2 cellular contexts compared by ENCODE assay signal in genomic region chr11:36233226-36233625, GRCh38.
TF ChIP-seq lines count a peak whose summit lies in the region.

No MANE protein-coding gene starts in this region.

TF ChIP-seq in HCT116, 20 proteins besides CTCF, POLR2A, EP300 and RAD21:
- TF ChIP-seq REST (IDR thresholded peaks at IDR 0.05; ENCODE audit: low read depth), result no peak
- TF ChIP-seq ATF3 (IDR thresholded peaks at IDR 0.05), result no peak
- no peak for TF ChIP-seq JUND (IDR thresholded peaks at IDR 0.05)
- no peak for TF ChIP-seq EZH2phosphoT487 (IDR thresholded peaks at IDR 0.05; ENCODE audit: borderline replicate concordance)
- no peak for TF ChIP-seq ELF1 (IDR thresholded peaks at IDR 0.05; ENCODE audit: borderline replicate concordance, low read depth)
- TF ChIP-seq POLR2AphosphoS5 (IDR thresholded peaks at IDR 0.05; ENCODE audit: low read depth, low read length), result no peak
- no peak for TF ChIP-seq CBX3 (IDR thresholded peaks at IDR 0.05; ENCODE audit: low read depth)
- TF ChIP-seq TCF7L2 (IDR thresholded peaks at IDR 0.05; ENCODE audit: borderline replicate concordance, extremely low read depth, insufficient read depth, insufficient read length), result no peak
- no peak for TF ChIP-seq SP1 (IDR thresholded peaks at IDR 0.05; ENCODE audit: low read depth)
- TF ChIP-seq YY1 (IDR thresholded peaks at IDR 0.05; ENCODE audit: extremely low read depth, insufficient replicate concordance, low read depth, low read length), result no peak
- TF ChIP-seq MAX (IDR thresholded peaks at IDR 0.05), result no peak
- TF ChIP-seq SRF (IDR thresholded peaks at IDR 0.05; ENCODE audit: low read depth), result no peak
- no peak for TF ChIP-seq EGR1 (IDR thresholded peaks at IDR 0.05; ENCODE audit: low read depth)
- TF ChIP-seq ZFX (IDR thresholded peaks at IDR 0.05), result no peak
- TF ChIP-seq ZBTB33 (IDR thresholded peaks at IDR 0.05; ENCODE audit: extremely low read depth, insufficient replicate concordance, low read length), result no peak
- no peak for TF ChIP-seq SIN3A (IDR thresholded peaks at IDR 0.05; ENCODE audit: low read depth)
- no peak for TF ChIP-seq FOSL1 (IDR thresholded peaks at IDR 0.05; ENCODE audit: low read depth)
- no peak for TF ChIP-seq EZH2 (IDR thresholded peaks at IDR 0.05)

TF ChIP-seq in endothelial cell of umbilical vein, 7 proteins besides CTCF, POLR2A, EP300 and RAD21 (continued from another document):
- TF ChIP-seq GATA2 (IDR thresholded peaks at IDR 0.05; ENCODE audit: insufficient read depth, insufficient read length, low read depth, low read length) (no peak), FOS (IDR thresholded peaks at IDR 0.05; ENCODE audit: borderline replicate concordance, insufficient read depth, low read length) (no peak)
TF ChIP-seq in endothelial cell of umbilical vein: peak in this region for 0.
